21 cellular contexts compared by ENCODE assay signal in the genomic region with DNA sequence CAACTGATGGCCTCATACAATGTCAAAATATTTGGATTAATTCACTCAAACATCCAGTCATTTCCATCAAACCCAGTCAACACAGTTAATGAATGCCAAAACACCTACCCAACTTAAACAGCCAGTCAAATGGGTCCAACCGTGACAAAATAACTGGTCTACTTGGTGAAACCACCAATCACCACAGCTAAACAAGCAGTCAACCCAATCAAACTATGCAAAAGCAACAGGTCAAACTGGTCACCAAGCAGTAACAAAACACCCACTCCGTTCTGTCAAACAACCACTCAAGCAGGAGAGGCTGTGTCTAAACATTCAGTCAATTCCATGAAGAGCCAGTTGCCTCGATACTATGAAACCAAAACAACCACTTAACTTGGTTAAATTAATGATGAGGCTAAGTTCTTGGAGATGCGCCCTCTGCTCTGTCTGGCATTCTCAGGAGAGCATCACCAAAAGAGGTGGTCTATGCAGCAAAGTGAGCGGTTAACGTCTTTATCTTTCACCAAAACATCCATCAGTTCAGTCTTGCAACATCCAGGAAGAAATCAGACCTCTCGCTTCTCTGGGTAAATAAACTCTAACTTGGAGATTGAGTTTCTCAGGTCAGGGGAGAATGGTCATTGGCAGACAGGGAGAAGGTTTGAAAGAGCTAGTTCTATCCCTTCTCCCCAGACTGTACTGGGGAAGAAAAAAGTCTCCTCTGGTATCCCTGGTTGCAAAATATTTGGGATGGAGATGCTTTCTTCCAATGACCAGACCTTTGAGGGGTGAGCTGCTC.
DNase-seq lines count a peak whose midpoint lies in the region; FAIRE-seq and TF ChIP-seq lines count a peak whose summit lies in the region.
"Had no signal": no experiment of that assay in that cellular context is flagged by ENCODE, and none has a peak within 500 bp of the region (broad histone marks: within the 10 kb centered on the region; RNA-seq: fewer than 3 reads in every experiment).

No MANE protein-coding gene starts in this region.

- H3K27ac Mint-ChIP-seq in CD4-positive, alpha-beta memory T cell = no peak overlapping the region
- H3K27ac Mint-ChIP-seq: CD8-positive, alpha-beta T cell had no signal

- H3K4me1 ChIP-seq in HEK293 (ENCODE audit: control insufficient read depth, insufficient read depth, low read length) (0 out of 2 replicates have a peak, but pooled peaks cover 3% of the 10 kb centered on the region), H1 (replicated peaks in 1 of 4; ENCODE audit: control insufficient read depth in 3 of 4, insufficient read depth in 4 of 4, low read length in 3 of 4) (peaks cover 0 to 15% (median 4%) of the 10 kb centered on the region in 4 experiments; a peak in 3 of 7 replicates)
- no peaks in the 10 kb centered on the region for H3K4me1 ChIP-seq in CD4-positive, alpha-beta memory T cell (ENCODE audit: insufficient read depth, low read length)

- TF ChIP-seq POLR2A in H1 (IDR thresholded peaks at IDR 0.05; ENCODE audit: control extremely low read depth in 1 of 2, low read depth in 2 of 2, low read length in 2 of 2) = no peak

- TF ChIP-seq RAD21 in H1 (IDR thresholded peaks at IDR 0.05 in 1 of 2, conservative IDR thresholded peaks at IDR 0.05 in 1 of 2; ENCODE audit: low read depth in 2 of 2, low read length in 2 of 2) = no peak

- H3K36me3 Mint-ChIP-seq in CD4-positive, alpha-beta memory T cell = no peaks in the 10 kb centered on the region
- H3K36me3 Mint-ChIP-seq: CD8-positive, alpha-beta T cell had no signal

- TF ChIP-seq CTCF in HEK293 (tag by site-specific recombination; IDR thresholded peaks at IDR 0.05) (no peak), H1 (IDR thresholded peaks at IDR 0.05; ENCODE audit: control extremely low read depth in 1 of 3, insufficient read depth in 1 of 3, low read depth in 1 of 3, low read length in 3 of 3) (no peak)

- no peak overlapping the region for H3K27ac ChIP-seq in HEK293 (ENCODE audit: extremely low read depth, low read depth, low read length)
- no peak overlapping the region for H3K27ac ChIP-seq in H1 (ENCODE audit: low read depth, low read length)
- no peak overlapping the region for H3K27ac ChIP-seq in CD4-positive, alpha-beta memory T cell (ENCODE audit: low read depth, low read length)
- H3K27ac ChIP-seq: RWPE1 had no signal

- H3K4me2 ChIP-seq in H1 (ENCODE audit: insufficient read depth in 1 of 2, low read depth in 2 of 2, low read length in 2 of 2) = no peak overlapping the region

- H2BK5ac ChIP-seq in H1 (ENCODE audit: low read depth, low read length) = no peak overlapping the region

- no peaks in the 10 kb centered on the region; a peak in 1 of 7 replicates for H3K27me3 ChIP-seq in H1 (replicated peaks in 1 of 4; ENCODE audit: control insufficient read depth in 3 of 4, extremely low read depth in 1 of 4, insufficient read depth in 3 of 4, low read length in 3 of 4)
- no peaks in the 10 kb centered on the region for H3K27me3 ChIP-seq in CD4-positive, alpha-beta memory T cell (ENCODE audit: insufficient read depth, low read length)

- H3K79me1 ChIP-seq in H1 (ENCODE audit: low read depth, low read length) = no peaks in the 10 kb centered on the region

- H4K8ac ChIP-seq in H1 (ENCODE audit: extremely low read depth, insufficient read depth, low read length) = no peak overlapping the region

- H2AK5ac ChIP-seq in H1 (ENCODE audit: low read depth, low read length) = no peak overlapping the region

- no peak overlapping the region for H2BK12ac ChIP-seq in H1 (ENCODE audit: low read depth, low read length)

- peak overlapping the region; percentile 20; the same call in 1 of the 2 replicates for H2BK15ac ChIP-seq in H1 (ENCODE audit: low read length)

- H3K14ac ChIP-seq in H1 (ENCODE audit: insufficient read length) = no peak overlapping the region

- H3K4ac ChIP-seq in H1 (replicated peaks; ENCODE audit: insufficient read length, low read depth, low read length) = no peak overlapping the region

- POLR2A ChIA-PET in HEK293 (lab: Yijun Ruan, JAX) = no interaction called here
- POLR2A ChIA-PET in H1 (lab: Charles Lee; ENCODE audit: partially characterized antibody) = interaction anchor here (1.2 kb wide), 1 partner anchor 9 kb away, joined by 3 read pairs; no protein-coding TSS in a partner anchor
- POLR2A ChIA-PET in CD4-positive, alpha-beta memory T cell (lab: Charles Lee; ENCODE audit: partially characterized antibody) = no interaction called here

- 89% methylated on average over 7 of the region's 7 CpGs; no CpG with 5 or more reads in 1 of the 2 experiments for WGBS in H1 (ENCODE audit: extremely low coverage in 1 of 2, insufficient coverage in 1 of 2, insufficient read length in 1 of 2, insufficient replicate concordance in 2 of 2, low coverage in 1 of 2, low lambda C conversion rate in 2 of 2, missing lambda C conversion rate in 1 of 2), 2 experiments

- no peak overlapping the region for H3K9ac ChIP-seq in H1 (replicated peaks in 1 of 4; ENCODE audit: extremely low read depth in 1 of 4, low read depth in 3 of 4, low read length in 3 of 4)

- H2BK120ac ChIP-seq in H1 (replicated peaks; ENCODE audit: low read depth, low read length) = no peak overlapping the region

- no peak for TF ChIP-seq EP300 in H1 (IDR thresholded peaks at IDR 0.05; ENCODE audit: borderline replicate concordance in 1 of 2, low read depth in 2 of 2, low read length in 2 of 2)

- H3K18ac ChIP-seq in H1 (ENCODE audit: extremely low read depth, low read length) = no peak overlapping the region

- no peaks in the 10 kb centered on the region for H3K4me1 Mint-ChIP-seq in CD4-positive, alpha-beta memory T cell

- H2BK20ac ChIP-seq in H1 (ENCODE audit: low read length) = no peak overlapping the region

- no peak overlapping the region for H3K4me3 Mint-ChIP-seq in CD4-positive, alpha-beta memory T cell
- H3K4me3 Mint-ChIP-seq: CD8-positive, alpha-beta T cell had no signal

- DNase-seq in NCI-H510A (lab: John Stamatoyannopoulos, UW) = peak; percentile 8
- DNase-seq in H1 (ENCODE audit: low read depth in 1 of 2, low spot score in 2 of 2) = no peak
- no peak for DNase-seq in cerebellar nuclear complex (lab: John Stamatoyannopoulos, UW)
- DNase-seq in CD4-positive, alpha-beta memory T cell = no peak
- no peak for DNase-seq in DMS114 treated with DMSO at 0.1 percent for 48 hours (lab: John Stamatoyannopoulos, UW; ENCODE audit: unreplicated experiment)
- no peak for DNase-seq in NCI-H446 (lab: John Stamatoyannopoulos, UW)
- DNase-seq: C1 segment of cervical spinal cord; Caco-2; CD8-positive, alpha-beta T cell; GF-D8; NCI-H1048; NCI-H1417; NCI-H1694; NCI-H2081 treated with DMSO at 0.1 percent for 48 hours; NCI-H526 treated with DMSO at 0.1 percent for 48 hours; SHP77; T-helper 1 cell had no signal

- no peak overlapping the region for H4K5ac ChIP-seq in H1 (ENCODE audit: insufficient read length, low read depth, low read length)

- FAIRE-seq in H1 (lab: Jason Lieb, UNC) = no peak
- FAIRE-seq: GM12892, H54 had no signal

- intact Hi-C loops in CD4-positive, alpha-beta memory T cell (cut with micrococcal nuclease) = no loop called here

- H3K4me3 ChIP-seq in HEK293 (ENCODE audit: low read depth, low read length) (no peak overlapping the region), H1 (ENCODE audit: extremely low read depth in 1 of 4, insufficient read depth in 2 of 4, low read depth in 3 of 4, low read length in 4 of 4) (no peak overlapping the region)
- no peak overlapping the region for H3K4me3 ChIP-seq in CD4-positive, alpha-beta memory T cell (ENCODE audit: low read length in 2 of 2)

- H3K56ac ChIP-seq in H1 (replicated peaks; ENCODE audit: insufficient read length, low read depth, low read length) = no peak overlapping the region

- CTCF ChIA-PET in HEK293 (lab: Yijun Ruan, JAX) (interaction anchor here (0.7 to 4.7 kb wide), 4 partner anchors 13 to 169 kb away, joined by 3 to 22 read pairs (median 3); no protein-coding TSS in a partner anchor), H1 (lab: Charles Lee; ENCODE audit: partially characterized antibody) (interaction anchor here (1.0 to 7.6 kb wide), 6 partner anchors 11 to 120 kb away, joined by 3 to 70 read pairs (median 7); no protein-coding TSS in a partner anchor)
- CTCF ChIA-PET in CD4-positive, alpha-beta memory T cell (lab: Charles Lee; ENCODE audit: partially characterized antibody) = no interaction called here

- no peaks in the 10 kb centered on the region for H3K9me3 Mint-ChIP-seq in CD4-positive, alpha-beta memory T cell
- H3K9me3 Mint-ChIP-seq: CD8-positive, alpha-beta T cell had no signal

- H3K27me3 Mint-ChIP-seq in CD4-positive, alpha-beta memory T cell = peaks cover 9 to 22% of the 10 kb centered on the region in 2 donors

- no peaks in the 10 kb centered on the region for H3K23me2 ChIP-seq in H1 (ENCODE audit: low read depth, low read length)

- H3K9me3 ChIP-seq in HEK293 (ENCODE audit: control insufficient read depth, insufficient read depth, low read depth, low read length) = no peaks in the 10 kb centered on the region
- no peaks in the 10 kb centered on the region for H3K9me3 ChIP-seq in H1 (ENCODE audit: insufficient read depth in 2 of 2, low read depth in 1 of 2, low read length in 1 of 2)
- H3K9me3 ChIP-seq in CD4-positive, alpha-beta memory T cell (ENCODE audit: control insufficient read depth in 1 of 2, low read length in 2 of 2) = no peaks in the 10 kb centered on the region
- H3K9me3 ChIP-seq: Caco-2 had no signal

- no peaks in the 10 kb centered on the region for H3K79me2 ChIP-seq in H1 (ENCODE audit: control insufficient read depth in 1 of 2, insufficient read depth in 2 of 2, low read length in 2 of 2)

- no peak overlapping the region for H2AFZ ChIP-seq in H1 (ENCODE audit: low read length)

- no peaks in the 10 kb centered on the region for H4K20me1 ChIP-seq in H1 (replicated peaks in 1 of 2; ENCODE audit: control insufficient read depth in 1 of 2, insufficient read depth in 2 of 2, low read length in 2 of 2)

- no peak overlapping the region for H3K23ac ChIP-seq in H1 (ENCODE audit: insufficient read length)

- H3K36me3 ChIP-seq in HEK293 (ENCODE audit: control insufficient read depth in 2 of 2, insufficient read depth in 1 of 2, low read length in 2 of 2) (no peaks in the 10 kb centered on the region), H1 (ENCODE audit: control insufficient read depth in 2 of 4, insufficient read depth in 4 of 4, low read length in 3 of 4) (no peaks in the 10 kb centered on the region)
- no peaks in the 10 kb centered on the region for H3K36me3 ChIP-seq in CD4-positive, alpha-beta memory T cell (ENCODE audit: insufficient read depth, low read length)

- no peak overlapping the region for H4K91ac ChIP-seq in H1 (replicated peaks; ENCODE audit: insufficient read length, low read length)

TF ChIP-seq in HEK293, 187 proteins besides CTCF, POLR2A, EP300 and RAD21:
- no peak for TF ChIP-seq ZNF19 (tag by site-specific recombination; IDR thresholded peaks at IDR 0.05; ENCODE audit: low read depth)
- TF ChIP-seq SCRT2 (tag by site-specific recombination; IDR thresholded peaks at IDR 0.05) = peak; percentile 73
TF ChIP-seq in HEK293: peak in this region for 1.

TF ChIP-seq in H1, 55 proteins besides CTCF, POLR2A, EP300 and RAD21 (continues in another document):
- TF ChIP-seq SIX5 (IDR thresholded peaks at IDR 0.05; ENCODE audit: low read depth, low read length) = no peak
- no peak for TF ChIP-seq KDM1A (IDR thresholded peaks at IDR 0.05; ENCODE audit: borderline replicate concordance, low read length)
- TF ChIP-seq BRCA1 (IDR thresholded peaks at IDR 0.05; ENCODE audit: low read depth, low read length) = no peak
- TF ChIP-seq POLR2AphosphoS5 (IDR thresholded peaks at IDR 0.05; ENCODE audit: low read depth, low read length) = no peak
- no peak for TF ChIP-seq SUZ12 (IDR thresholded peaks at IDR 0.05; ENCODE audit: low read length)
